22 cellular contexts compared by ENCODE assay signal in the genomic region with DNA sequence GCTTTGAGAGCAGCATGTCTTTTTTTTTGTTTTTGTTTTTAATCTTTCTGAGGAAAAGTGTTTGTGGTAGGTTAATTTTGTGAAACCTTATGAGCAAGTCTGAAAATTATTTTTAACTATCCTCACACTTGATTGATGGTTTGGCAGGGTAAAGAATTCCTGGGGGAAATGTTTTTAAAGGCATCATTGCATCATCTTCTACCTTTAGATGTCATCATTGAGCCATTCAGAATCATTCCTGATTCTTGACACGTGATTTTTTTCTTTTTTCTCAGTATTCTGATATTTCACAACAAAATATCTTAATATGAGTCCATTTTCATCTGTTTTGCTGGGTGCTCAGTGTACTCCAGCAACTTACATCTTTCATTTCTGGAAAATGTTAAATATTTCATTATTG. TPM values are rescaled to one million over a fixed set of nuclear protein-coding genes. Genes with fewer than 3 reads are reported as not detected.
A peak's percentile ranks its signal among the peaks of the same experiment; 100 is the strongest.
DNase-seq lines count a peak whose midpoint lies in the region; ATAC-seq, FAIRE-seq and TF ChIP-seq lines count a peak whose summit lies in the region.
"Had no signal": no experiment of that assay in that cellular context is flagged by ENCODE, and none has a peak within 500 bp of the region (broad histone marks: within the 10 kb centered on the region; RNA-seq: fewer than 3 reads in every experiment).

No MANE protein-coding gene starts in this region.

- H3K9me3 ChIP-seq in HepG2 (ENCODE audit: low read length): no peaks in the 10 kb centered on the region; the same call in 1 of the 2 replicates
- no peaks in the 10 kb centered on the region for H3K9me3 ChIP-seq in right lobe of liver
- H3K9me3 ChIP-seq in ascending aorta: no peaks in the 10 kb centered on the region
- H3K9me3 ChIP-seq: HAP-1 had no signal

- in situ Hi-C loops in HepG2 (cut with HindIII; ENCODE audit: extremely low pct_ligation_motif_present, low pct_unique_long_range_greater_than_20kb): no loop called here

- no TSS peak for BruUV-seq in HepG2 (replicated peaks; lab: Mats Ljungman, UMichigan)

- TF ChIP-seq EP300 in HepG2 (IDR thresholded peaks at IDR 0.05; ENCODE audit: low read depth in 2 of 2, low read length in 2 of 2) (no peak), HepG2 (CRISPR knock-in tag; IDR thresholded peaks at IDR 0.05; ENCODE audit: borderline replicate concordance) (no peak)

- no peak for TF ChIP-seq RAD21 in HepG2 (CRISPR knock-in tag; IDR thresholded peaks at IDR 0.05)

- intact Hi-C loops in HepG2 (cut with micrococcal nuclease; ENCODE audit: unreplicated experiment) (no loop called here), right lobe of liver (cut with DNase I) (no loop called here), ascending aorta (cut with DNase I) (no loop called here)

- FAIRE-seq in HepG2 (lab: Jason Lieb, UNC): no peak
- FAIRE-seq: A549 had no signal

- no peak overlapping the region for H3K4me3 ChIP-seq in HepG2 (replicated peaks in 1 of 3; ENCODE audit: insufficient read depth in 1 of 3, low read depth in 2 of 3, low read length in 3 of 3)
- H3K4me3 ChIP-seq in right lobe of liver: no peak overlapping the region
- H3K4me3 ChIP-seq in fibroblast of mammary gland (ENCODE audit: control insufficient read depth, low read depth, low read length): no peak overlapping the region
- no peak overlapping the region for H3K4me3 ChIP-seq in ascending aorta
- H3K4me3 ChIP-seq: A549, HAP-1 had no signal

- peaks cover 14% of the 10 kb centered on the region for H3K9me3 Mint-ChIP-seq in WTC11

- TF ChIP-seq POLR2A in HepG2 (IDR thresholded peaks at IDR 0.05; ENCODE audit: insufficient read depth in 1 of 2, low read depth in 2 of 2, low read length in 2 of 2) (no peak), right lobe of liver (IDR thresholded peaks at IDR 0.05) (no peak)

- no peak for ATAC-seq in HepG2
- ATAC-seq in right lobe of liver: no peak
- ATAC-seq in WTC11: no peak
- ATAC-seq: A549, PC-3, SK-N-SH treated with all-trans-retinoic acid at 6 μM for 48 hours had no signal

- H4K20me1 ChIP-seq in HepG2 (ENCODE audit: insufficient read depth, low read length): no peaks in the 10 kb centered on the region

- H3K27ac ChIP-seq in HepG2 (ENCODE audit: extremely low read length, insufficient read depth, low read length) (no peak overlapping the region), right lobe of liver (no peak overlapping the region), ascending aorta (no peak overlapping the region)
- H3K27ac ChIP-seq: A549, HL-60, RWPE1 had no signal

- H3K27ac Mint-ChIP-seq in WTC11: peak overlapping the region; percentile 52; the same call in 1 of the 2 replicates
- H3K27ac Mint-ChIP-seq: CD8-positive, alpha-beta memory T cell had no signal

- H3K4me1 ChIP-seq in HepG2 (ENCODE audit: insufficient read depth, low read length): no peaks in the 10 kb centered on the region
- no peaks in the 10 kb centered on the region for H3K4me1 ChIP-seq in right lobe of liver
- no peaks in the 10 kb centered on the region for H3K4me1 ChIP-seq in ascending aorta
- H3K4me1 ChIP-seq: A549 had no signal

- TF ChIP-seq CTCF in HepG2 (CRISPR knock-in tag; IDR thresholded peaks at IDR 0.05) (no peak), right lobe of liver (IDR thresholded peaks at IDR 0.05) (no peak), WTC11 (IDR thresholded peaks at IDR 0.05) (no peak), fibroblast of mammary gland (conservative IDR thresholded peaks at IDR 0.05; ENCODE audit: control insufficient read depth, insufficient read depth, low read depth, low read length) (no peak), ascending aorta (IDR thresholded peaks at IDR 0.05) (no peak)

- CTCF ChIA-PET in HepG2 (lab: Yijun Ruan, JAX; ENCODE audit: low intra/inter-chr PET ratio, low total read pairs): no interaction called here
- CTCF ChIA-PET in WTC11 (lab: Charles Lee): interaction anchor here (1.4 kb wide), 1 partner anchor 67 kb away, joined by 3 read pairs; no protein-coding TSS in a partner anchor

- no peaks in the 10 kb centered on the region for H3K27me3 ChIP-seq in HepG2 (ENCODE audit: control insufficient read depth in 1 of 2, insufficient read depth in 2 of 2, low read length in 2 of 2)
- H3K27me3 ChIP-seq in right lobe of liver: no peaks in the 10 kb centered on the region
- no peaks in the 10 kb centered on the region for H3K27me3 ChIP-seq in ascending aorta

- no peak for DNase-seq in HepG2 (ENCODE audit: low spot score)
- no peak for DNase-seq in right lobe of liver
- DNase-seq in WTC11 (ENCODE audit: low spot score): no peak
- DNase-seq in fibroblast of mammary gland (ENCODE audit: low read depth): peak; percentile 49
- DNase-seq in EL: no peak
- no peak for DNase-seq in T1000 (lab: John Stamatoyannopoulos, UW)
- no peak for DNase-seq in ascending aorta (ENCODE audit: low spot score in 2 of 2)
- DNase-seq: C1 segment of cervical spinal cord; CD8-positive, alpha-beta memory T cell; DMS53; MV-4-11; NCI-H187 treated with DMSO at 0.1 percent for 48 hours; NCI-H345; NCI-H524 treated with DMSO at 0.1 percent for 48 hours; PC-3; SIG-M5 had no signal

- H3K79me2 ChIP-seq in HepG2 (ENCODE audit: insufficient read depth, low read length): no peaks in the 10 kb centered on the region

- WGBS in HepG2 (ENCODE audit: low lambda C conversion rate): 76% methylated on average over 1 of the region's 1 CpG
- WGBS in right lobe of liver (ENCODE audit: insufficient coverage, low coverage, low lambda C conversion rate, missing lambda C conversion rate): 78% methylated on average over 1 of the region's 1 CpG

- no peak overlapping the region for H3K9ac ChIP-seq in HepG2 (ENCODE audit: insufficient read depth, low read depth, low read length)

- peaks cover 16% of the 10 kb centered on the region for H3K36me3 Mint-ChIP-seq in WTC11

- POLR2A ChIA-PET in HepG2 (lab: Yijun Ruan, JAX) (no interaction called here), WTC11 (lab: Charles Lee) (no interaction called here)

- no peaks in the 10 kb centered on the region for H3K36me3 ChIP-seq in HepG2 (replicated peaks in 1 of 2; ENCODE audit: control insufficient read depth in 1 of 2, insufficient read depth in 2 of 2, low read length in 2 of 2)
- H3K36me3 ChIP-seq in right lobe of liver: no peaks in the 10 kb centered on the region
- no peaks in the 10 kb centered on the region for H3K36me3 ChIP-seq in ascending aorta
- H3K36me3 ChIP-seq: HAP-1 had no signal

- H3K4me2 ChIP-seq in HepG2 (ENCODE audit: low read depth, low read length): no peak overlapping the region
- H3K4me2 ChIP-seq: A549 had no signal

- H3K27me3 Mint-ChIP-seq in WTC11 (ENCODE audit: low read depth): no peaks in the 10 kb centered on the region
- H3K27me3 Mint-ChIP-seq: CD8-positive, alpha-beta memory T cell; IgD-negative memory B cell had no signal

- H2AFZ ChIP-seq in HepG2 (ENCODE audit: low read length): no peak overlapping the region

- H3K4me1 Mint-ChIP-seq in WTC11: peaks cover 25% of the 10 kb centered on the region

- no peak overlapping the region for H3K4me3 Mint-ChIP-seq in WTC11
- H3K4me3 Mint-ChIP-seq: CD8-positive, alpha-beta memory T cell had no signal

TF ChIP-seq in HepG2, 621 proteins besides CTCF, POLR2A, EP300 and RAD21:
- TF ChIP-seq ATF7 (IDR thresholded peaks at IDR 0.05): peak; percentile 47
- TF ChIP-seq ATF7 (CRISPR knock-in tag; IDR thresholded peaks at IDR 0.05): no peak
- TF ChIP-seq ZNF251 (CRISPR knock-in tag; IDR thresholded peaks at IDR 0.05): no peak
- peak; percentile 49; the same call in 1 of the 2 replicates for TF ChIP-seq CEBPB (IDR thresholded peaks at IDR 0.05; ENCODE audit: borderline replicate concordance, low read depth, low read length)
TF ChIP-seq in HepG2: peak in this region for 2.

TF ChIP-seq in WTC11, 78 proteins besides CTCF, POLR2A, EP300 and RAD21 (continues in another document):
- no peak for TF ChIP-seq ETV6 (CRISPR knock-in tag; IDR thresholded peaks at IDR 0.05)
- TF ChIP-seq FOXP4 (CRISPR knock-in tag; IDR thresholded peaks at IDR 0.05): no peak

RNA-seq across cellular contexts. Expression of gene PALS2, which starts 28.3 kb away (rescaled TPM):
- total RNA-seq in HepG2 (2016; rRNA removed; fragmentation: Illumina TruSeq; extraction: Trizol) (14.4 and 21.9 TPM in 2 replicates), right lobe of liver (10 to 100 TPM in 5 of 6 experiments, 1 to 10 TPM in 1; 7.4 to 19.5 (median 16.1) TPM), WTC11 (2021) (47.6 to 64.6 TPM (median 49.7 TPM) in 3 replicates), ascending aorta (5.7 TPM)
- 254 and 408 TPM in 2 replicates for total RNA-seq in HepG2 (2016; cell fraction: cytosol; rRNA removed; fragmentation: Illumina TruSeq; extraction: Trizol; ENCODE audit: low read depth)
- total RNA-seq in HepG2 (2016; cell fraction: insoluble cytoplasmic fraction; rRNA removed; fragmentation: Illumina TruSeq; extraction: Trizol): 14.7 and 21.6 TPM in 2 replicates
- total RNA-seq in HepG2 (2016; cell fraction: membrane; rRNA removed; fragmentation: Illumina TruSeq; extraction: Trizol): 101 and 161 TPM in 2 replicates
- total RNA-seq in HepG2 (2016; cell fraction: nucleus; rRNA removed; fragmentation: Illumina TruSeq; extraction: Trizol): 10.5 and 11.6 TPM in 2 replicates
- polyA plus RNA-seq in HepG2 (2011; rRNA removed): 2.0 and 3.1 TPM in 2 replicates
- 1.0 and 1.7 TPM in 2 replicates for polyA plus RNA-seq in HepG2 (2011; cell fraction: cytosol; rRNA removed)
- 0.88 and 2.2 TPM in 2 replicates for polyA plus RNA-seq in HepG2 (2011; cell fraction: nucleus; rRNA removed)
- 5.1 and 8.6 TPM in 2 replicates for polyA plus RNA-seq in HepG2 (2012)
- polyA plus RNA-seq in HepG2 (2016; cell fraction: cytosol; fragmentation: Illumina TruSeq; extraction: Trizol; ENCODE audit: low read depth): 2.7 and 2.9 TPM in 2 replicates
- polyA plus RNA-seq in HepG2 (2016; cell fraction: insoluble cytoplasmic fraction; fragmentation: Illumina TruSeq; extraction: Trizol; ENCODE audit: low read depth): 14.0 and 14.9 TPM in 2 replicates
- polyA plus RNA-seq in HepG2 (2016; cell fraction: membrane; fragmentation: Illumina TruSeq; extraction: Trizol; ENCODE audit: low read depth): 5.3 and 6.1 TPM in 2 replicates
- 8.9 and 9.2 TPM in 2 replicates for polyA plus RNA-seq in HepG2 (2016; cell fraction: nucleus; fragmentation: Illumina TruSeq; extraction: Trizol; ENCODE audit: insufficient read depth, low read depth)
- polyA minus RNA-seq in HepG2 (2011; rRNA and poly(A)+ RNA removed; ENCODE audit: low replicate concordance): 2.7 and 9.0 TPM in 2 replicates
- polyA minus RNA-seq in HepG2 (2011; cell fraction: cytosol; rRNA and poly(A)+ RNA removed): 12.9 and 13.1 TPM in 2 replicates
- 11.3 and 12.9 TPM in 2 replicates for polyA minus RNA-seq in HepG2 (2011; cell fraction: nucleus; rRNA and poly(A)+ RNA removed)
